Comparison of ENCODE assay signal across 1 cellular context in genomic region chr17:47834756-47835155, GRCh38.
TF ChIP-seq lines count a peak whose summit lies in the region.

No MANE protein-coding gene starts in this region.

TF ChIP-seq in K562, 482 proteins besides CTCF, POLR2A, EP300 and RAD21:
- TF ChIP-seq HINFP (tag; conservative IDR thresholded peaks at IDR 0.05; ENCODE audit: low read depth) (no peak), E4F1 (CRISPR knock-in tag; IDR thresholded peaks at IDR 0.05; ENCODE audit: borderline replicate concordance) (no peak), HDAC1 (IDR thresholded peaks at IDR 0.05) (no peak), SRSF1 (IDR thresholded peaks at IDR 0.05; ENCODE audit: low read depth, low read length) (no peak)
